In the genomic region with DNA sequence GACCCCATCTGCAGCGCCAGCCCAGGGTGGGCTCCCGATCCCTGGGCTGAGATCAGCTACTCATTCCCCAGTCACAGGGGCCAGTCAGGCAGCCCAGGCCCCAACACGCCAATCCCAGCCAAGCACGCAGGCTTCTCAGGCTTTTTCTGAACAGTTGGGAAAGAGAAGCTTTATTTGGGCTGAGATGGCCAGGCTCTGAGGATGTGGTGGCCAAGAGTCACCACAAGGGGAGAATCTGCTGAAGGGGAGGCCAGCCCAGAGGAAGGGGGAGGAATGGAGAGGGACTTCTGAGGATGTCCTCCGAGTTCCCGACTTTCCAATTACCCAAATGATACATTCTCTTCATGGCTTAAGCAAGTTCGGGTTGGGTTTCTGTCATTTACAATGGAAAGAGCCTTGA, we compare ENCODE assay signal across 14 cellular contexts. TPM values are rescaled to one million over a fixed set of nuclear protein-coding genes. Genes with fewer than 3 reads are reported as not detected.
DNase-seq lines count a peak whose midpoint lies in the region; ATAC-seq and TF ChIP-seq lines count a peak whose summit lies in the region.
"Had no signal": no experiment of that assay in that cellular context is flagged by ENCODE, and none has a peak within 500 bp of the region (broad histone marks: within the 10 kb centered on the region; RNA-seq: fewer than 3 reads in every experiment).

No MANE protein-coding gene starts in this region.

- 35 to 47% (median 38%) methylated on average over 7 of the region's 7 CpGs for WGBS in psoas muscle, 3 donors
- 62 to 80% methylated on average over 5 to 7 of the region's 7 CpGs for WGBS in esophagus squamous epithelium, 2 donors

- H3K9me3 ChIP-seq in psoas muscle (no peaks in the 10 kb centered on the region), esophagus squamous epithelium (no peaks in the 10 kb centered on the region)
- H3K9me3 ChIP-seq: stomach had no signal

- H3K4me3 ChIP-seq in fibroblast of villous mesenchyme (ENCODE audit: low read depth, low read length): no peak overlapping the region
- H3K4me3 ChIP-seq in psoas muscle: no peak overlapping the region
- H3K4me3 ChIP-seq in esophagus squamous epithelium: no peak overlapping the region
- H3K4me3 ChIP-seq: stomach had no signal

- TF ChIP-seq CTCF in fibroblast of villous mesenchyme (IDR thresholded peaks at IDR 0.05; ENCODE audit: insufficient read depth, low read depth, low read length) (peak; percentile 29), psoas muscle (IDR thresholded peaks at IDR 0.05) (no peak), esophagus squamous epithelium (IDR thresholded peaks at IDR 0.05) (peak in 1 of 6 experiments; percentile 20)

- peak; percentile 27 for DNase-seq in ELR (ENCODE audit: low read depth)
- peak; percentile 77 for DNase-seq in SK-MEL-5 (ENCODE audit: low read depth, low spot score)
- DNase-seq in fibroblast of villous mesenchyme (ENCODE audit: low read depth): no peak
- peak in 1 of 2 donors; percentile 73 for DNase-seq in psoas muscle
- DNase-seq in esophagus squamous epithelium (lab: John Stamatoyannopoulos, UW): no peak
- no peak for DNase-seq in HCEC 1CT
- no peak for DNase-seq in KG1 (lab: John Stamatoyannopoulos, UW)
- DNase-seq: activated CD4-positive, alpha-beta memory T cell treated with anti-CD3 and anti-CD28 coated beads for 36 hours; activated naive CD4-positive, alpha-beta T cell treated with anti-CD3 and anti-CD28 coated beads, Interleukin-2, amount 50 U/mL, for 16 hours; NCI-H226; stimulated activated CD4-positive, alpha-beta T cell treated with anti-CD3 and anti-CD28 coated beads, Interleukin-2, amount 100 ng/mL, for 24 hours; stomach had no signal

- no peaks in the 10 kb centered on the region for H3K4me1 ChIP-seq in psoas muscle
- H3K4me1 ChIP-seq in esophagus squamous epithelium: peaks cover 9 to 24% (median 15%) of the 10 kb centered on the region in 3 donors

- H3K27ac ChIP-seq in psoas muscle: peak overlapping the region; percentile 36
- H3K27ac ChIP-seq in esophagus squamous epithelium: no peak overlapping the region
- H3K27ac ChIP-seq: stomach had no signal

- in situ Hi-C loops in SK-MEL-5 (cut with HindIII; ENCODE audit: low pct_unique_long_range_greater_than_20kb, low sequenced_read_pairs): loop anchor here (10.0 kb wide), 1 partner anchor 95 kb away; no protein-coding TSS in a partner anchor

- peak in 3 of 4 donors; percentile 35 to 80 (median 41) for ATAC-seq in psoas muscle
- no peak for ATAC-seq in HG03439 (IDR thresholded peaks at IDR 0.05; ENCODE audit: unreplicated experiment)
- ATAC-seq: natural killer cell treated with Interleukin-12 subunit alpha and Interleukin-12 subunit beta and Interleukin-15 and Interleukin-18, amount 100 ng/mL, for 72 hours had no signal

- no peak for TF ChIP-seq POLR2A in esophagus squamous epithelium (IDR thresholded peaks at IDR 0.05)

- H3K27me3 ChIP-seq in psoas muscle (ENCODE audit: insufficient read depth in 3 of 3, low read length in 2 of 3) (peaks cover 0 to 54% (median 19%) of the 10 kb centered on the region in 3 donors), esophagus squamous epithelium (peaks cover 7 to 77% (median 9%) of the 10 kb centered on the region in 4 donors)

- intact Hi-C loops in psoas muscle (cut with DNase I) (no loop called here), esophagus squamous epithelium (cut with DNase I) (no loop called here)

- H3K36me3 ChIP-seq in psoas muscle (ENCODE audit: insufficient read depth in 1 of 2, low read depth in 1 of 2): no peaks in the 10 kb centered on the region
- H3K36me3 ChIP-seq in esophagus squamous epithelium: no peaks in the 10 kb centered on the region
- H3K36me3 ChIP-seq: stomach had no signal

RNA-seq across cellular contexts. Expression of gene DIPK1C, which starts 2.8 kb away (rescaled TPM):
- total RNA-seq in SK-MEL-5 (2014; rRNA removed; shearing (Covaris generic)): 12.6 and 17.3 TPM in 2 replicates
- 9.1 and 9.3 TPM in 2 replicates for polyA plus RNA-seq in SK-MEL-5 (2015; cell fraction: cytosol; rRNA removed)
- 3.2 and 5.8 TPM in 2 replicates for polyA plus RNA-seq in SK-MEL-5 (2015; cell fraction: nucleus; rRNA removed)
- total RNA-seq in fibroblast of villous mesenchyme (not detected in 2 replicates), psoas muscle (under 1 TPM; 0.07 to 0.67 (median 0.21) TPM), esophagus squamous epithelium (not detected)
- polyA plus RNA-seq in psoas muscle: under 1 TPM; 0.09 to 0.34 (median 0.20) TPM
- total RNA-seq: activated CD4-positive, alpha-beta memory T cell treated with anti-CD3 and anti-CD28 coated beads for 36 hours; natural killer cell treated with Interleukin-12 subunit alpha and Interleukin-12 subunit beta and Interleukin-15 and Interleukin-18, amount 100 ng/mL, for 72 hours had no signal

RNA-seq across cellular contexts. Expression of gene CNDP2, which starts 36.3 kb away (rescaled TPM):
- 23.0 and 35.7 TPM in 2 replicates for total RNA-seq in SK-MEL-5 (2014; rRNA removed; shearing (Covaris generic))
- polyA plus RNA-seq in SK-MEL-5 (2015; cell fraction: cytosol; rRNA removed): 92.0 and 93.7 TPM in 2 replicates
- 131 and 182 TPM in 2 replicates for polyA plus RNA-seq in SK-MEL-5 (2015; cell fraction: nucleus; rRNA removed)
- total RNA-seq in fibroblast of villous mesenchyme: 29.6 and 38.4 TPM in 2 replicates
- 10 to 100 TPM; 36.8 to 51.9 (median 44.1) TPM for total RNA-seq in psoas muscle
- polyA plus RNA-seq in psoas muscle: 10 to 100 TPM; 24.3 to 48.5 (median 29.4) TPM
- total RNA-seq in esophagus squamous epithelium: 100 to 1,000 TPM in 2 of 4 donors, 10 to 100 TPM in 2; 66.6 to 136 (median 87.9) TPM

Comparison
In these comparisons a context has a peak if more than half of its experiments do, and no peak if none do; other contexts are left out.
1. DNase-seq: peak in ELR (single experiment) and SK-MEL-5 (single experiment); none in fibroblast of villous mesenchyme (single experiment), esophagus squamous epithelium (single experiment), HCEC 1CT (single experiment) and KG1 (single experiment).